ENCODE assay signal across 7 cellular contexts in the genomic region with DNA sequence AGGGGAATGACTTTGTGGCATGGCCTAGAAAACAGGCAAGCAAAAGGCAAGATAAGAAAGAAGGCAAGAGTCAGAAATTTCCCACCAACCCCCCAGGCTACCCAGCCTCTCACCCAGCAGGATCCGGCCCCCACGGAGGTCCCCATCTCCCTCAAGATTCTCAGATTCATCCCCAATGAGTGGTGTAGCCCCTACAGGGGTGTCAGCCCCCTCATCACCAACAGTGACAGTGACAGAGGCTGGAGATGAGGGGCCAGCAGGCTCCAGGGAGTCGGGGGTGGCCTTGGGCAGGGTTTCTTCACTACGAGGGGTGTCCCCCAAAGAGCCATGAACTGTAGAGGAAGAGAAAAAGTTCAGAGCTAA. TPM values are rescaled to one million over a fixed set of nuclear protein-coding genes. Genes with fewer than 3 reads are reported as not detected.
DNase-seq lines count a peak whose midpoint lies in the region; ATAC-seq and TF ChIP-seq lines count a peak whose summit lies in the region.

No MANE protein-coding gene starts in this region.

- peaks cover 3% of the 10 kb centered on the region for H3K4me1 ChIP-seq in iPS-15b (ENCODE audit: control insufficient read depth, insufficient read depth, low read length)

- H3K36me3 ChIP-seq in iPS-15b (ENCODE audit: control insufficient read depth, insufficient read depth, low read length), result peaks cover 27% of the 10 kb centered on the region

- H3K9ac ChIP-seq in iPS-15b (ENCODE audit: low read depth, low read length), result peak overlapping the region; percentile 76

- no peak for ATAC-seq in activated CD8-positive, alpha-beta T cell treated with anti-CD3 and anti-CD28 coated beads, Interleukin-2, amount 10 ng/mL, durations not matched to agents 7 days and 5 days
- ATAC-seq in stimulated activated memory B cell treated with anti-CD40 and anti-IgM and Interleukin-4, amounts not matched to agents 10 μg/mL and 1 μg/mL and 100 μg/mL, for 72 hours, result no peak
- no peak for ATAC-seq in HG03571 (IDR thresholded peaks at IDR 0.05; ENCODE audit: unreplicated experiment)
- no peak for ATAC-seq in sciatic nerve

- no peak for DNase-seq in HFF-Myc (ENCODE audit: extremely low read depth, low read depth)
- no peak for DNase-seq in activated CD8-positive, alpha-beta T cell treated with anti-CD3 and anti-CD28 coated beads, Interleukin-2, amount 10 ng/mL, durations not matched to agents 7 days and 5 days
- no peak for DNase-seq in central memory CD4-positive, alpha-beta T cell
- DNase-seq in sciatic nerve (ENCODE audit: low spot score), result no peak

- no peaks in the 10 kb centered on the region for H3K9me3 ChIP-seq in iPS-15b (ENCODE audit: control insufficient read depth, insufficient read depth, low read length)

- CTCF ChIA-PET in activated CD8-positive, alpha-beta T cell treated with anti-CD3 and anti-CD28 coated beads, Interleukin-2, amount 10 ng/mL, durations not matched to agents 7 days and 5 days (lab: Charles Lee), result interaction anchor here (0.7 to 2.3 kb wide), 3 partner anchors 9 to 34 kb away, joined by 3 to 6 read pairs (median 3); partner anchors contain the start of gene NEU1

- peak overlapping the region; percentile 79 for H3K4me3 Mint-ChIP-seq in activated CD8-positive, alpha-beta T cell treated with anti-CD3 and anti-CD28 coated beads, Interleukin-2, amount 10 ng/mL, durations not matched to agents 7 days and 5 days
- H3K4me3 Mint-ChIP-seq in stimulated activated memory B cell treated with anti-CD40 and anti-IgM and Interleukin-4, amounts not matched to agents 10 μg/mL and 1 μg/mL and 100 μg/mL, for 72 hours, result peak overlapping the region; percentile 88

- peaks cover 49% of the 10 kb centered on the region for H3K4me1 Mint-ChIP-seq in activated CD8-positive, alpha-beta T cell treated with anti-CD3 and anti-CD28 coated beads, Interleukin-2, amount 10 ng/mL, durations not matched to agents 7 days and 5 days (ENCODE audit: low read depth)
- peaks cover 35% of the 10 kb centered on the region for H3K4me1 Mint-ChIP-seq in stimulated activated memory B cell treated with anti-CD40 and anti-IgM and Interleukin-4, amounts not matched to agents 10 μg/mL and 1 μg/mL and 100 μg/mL, for 72 hours

- TF ChIP-seq CTCF in HFF-Myc (IDR thresholded peaks at IDR 0.05; ENCODE audit: low read depth, low read length, missing control alignments), result no peak

- peaks cover 36% of the 10 kb centered on the region for H3K36me3 Mint-ChIP-seq in activated CD8-positive, alpha-beta T cell treated with anti-CD3 and anti-CD28 coated beads, Interleukin-2, amount 10 ng/mL, durations not matched to agents 7 days and 5 days (ENCODE audit: low read depth)
- peaks cover 31% of the 10 kb centered on the region for H3K36me3 Mint-ChIP-seq in stimulated activated memory B cell treated with anti-CD40 and anti-IgM and Interleukin-4, amounts not matched to agents 10 μg/mL and 1 μg/mL and 100 μg/mL, for 72 hours

- H3K4me3 ChIP-seq in HFF-Myc (replicated peaks; ENCODE audit: low read depth, low read length) (peak overlapping the region; percentile 65), iPS-15b (ENCODE audit: low read depth, low read length) (peak overlapping the region; percentile 95)

- H3K27ac Mint-ChIP-seq in activated CD8-positive, alpha-beta T cell treated with anti-CD3 and anti-CD28 coated beads, Interleukin-2, amount 10 ng/mL, durations not matched to agents 7 days and 5 days, result peak overlapping the region; percentile 81
- peak overlapping the region; percentile 81 for H3K27ac Mint-ChIP-seq in stimulated activated memory B cell treated with anti-CD40 and anti-IgM and Interleukin-4, amounts not matched to agents 10 μg/mL and 1 μg/mL and 100 μg/mL, for 72 hours

- H3K27me3 ChIP-seq in iPS-15b (ENCODE audit: control insufficient read depth, insufficient read depth, low read length), result no peaks in the 10 kb centered on the region

- H3K27me3 Mint-ChIP-seq in activated CD8-positive, alpha-beta T cell treated with anti-CD3 and anti-CD28 coated beads, Interleukin-2, amount 10 ng/mL, durations not matched to agents 7 days and 5 days (ENCODE audit: low read depth), result no peaks in the 10 kb centered on the region
- no peaks in the 10 kb centered on the region for H3K27me3 Mint-ChIP-seq in stimulated activated memory B cell treated with anti-CD40 and anti-IgM and Interleukin-4, amounts not matched to agents 10 μg/mL and 1 μg/mL and 100 μg/mL, for 72 hours

- intact Hi-C loops in sciatic nerve (cut with DNase I), result loop anchor here (10.0 kb wide), 1 partner anchor 162 kb away; the partner anchor contains the start of gene CLIC1

- POLR2A ChIA-PET in activated CD8-positive, alpha-beta T cell treated with anti-CD3 and anti-CD28 coated beads, Interleukin-2, amount 10 ng/mL, durations not matched to agents 7 days and 5 days (lab: Charles Lee), result interaction anchor here (1.7 kb wide), 1 partner anchor 33 kb away, joined by 9 read pairs; the partner anchor contains the start of gene NEU1

- H3K9me3 Mint-ChIP-seq in activated CD8-positive, alpha-beta T cell treated with anti-CD3 and anti-CD28 coated beads, Interleukin-2, amount 10 ng/mL, durations not matched to agents 7 days and 5 days (ENCODE audit: insufficient read depth), result no peaks in the 10 kb centered on the region
- H3K9me3 Mint-ChIP-seq in stimulated activated memory B cell treated with anti-CD40 and anti-IgM and Interleukin-4, amounts not matched to agents 10 μg/mL and 1 μg/mL and 100 μg/mL, for 72 hours, result no peaks in the 10 kb centered on the region

RNA-seq across cellular contexts. Expression of gene EHMT2, which starts 1.0 kb away (rescaled TPM):
- 10 to 100 TPM; 70.1 to 72.3 TPM for total RNA-seq in activated CD8-positive, alpha-beta T cell treated with anti-CD3 and anti-CD28 coated beads, Interleukin-2, amount 10 ng/mL, durations not matched to agents 7 days and 5 days
- 49.4 TPM for total RNA-seq in sciatic nerve

RNA-seq across cellular contexts. Expression of gene ZBTB12, which starts 5.4 kb away (rescaled TPM):
- total RNA-seq in activated CD8-positive, alpha-beta T cell treated with anti-CD3 and anti-CD28 coated beads, Interleukin-2, amount 10 ng/mL, durations not matched to agents 7 days and 5 days, result 1 to 10 TPM; 1.6 to 1.8 TPM
- total RNA-seq in sciatic nerve, result 8.4 TPM

RNA-seq across cellular contexts. Expression of gene SLC44A4, which starts 17.7 kb away (rescaled TPM):
- total RNA-seq in activated CD8-positive, alpha-beta T cell treated with anti-CD3 and anti-CD28 coated beads, Interleukin-2, amount 10 ng/mL, durations not matched to agents 7 days and 5 days, result under 1 TPM in 1 of 2 experiments, not detected in 1; 0.39 TPM
- total RNA-seq in sciatic nerve, result 2.1 TPM

RNA-seq across cellular contexts. Expression of gene C2, which starts 31.0 kb away (rescaled TPM):
- under 1 TPM; 0.26 to 0.87 TPM for total RNA-seq in activated CD8-positive, alpha-beta T cell treated with anti-CD3 and anti-CD28 coated beads, Interleukin-2, amount 10 ng/mL, durations not matched to agents 7 days and 5 days
- total RNA-seq in sciatic nerve, result 25.0 TPM

RNA-seq across cellular contexts. Expression of gene NEU1, which starts 33.9 kb away (rescaled TPM):
- 10 to 100 TPM; 16.5 to 17.8 TPM for total RNA-seq in activated CD8-positive, alpha-beta T cell treated with anti-CD3 and anti-CD28 coated beads, Interleukin-2, amount 10 ng/mL, durations not matched to agents 7 days and 5 days
- 22.1 TPM for total RNA-seq in sciatic nerve
